8 cellular contexts compared by ENCODE assay signal in the genomic region with DNA sequence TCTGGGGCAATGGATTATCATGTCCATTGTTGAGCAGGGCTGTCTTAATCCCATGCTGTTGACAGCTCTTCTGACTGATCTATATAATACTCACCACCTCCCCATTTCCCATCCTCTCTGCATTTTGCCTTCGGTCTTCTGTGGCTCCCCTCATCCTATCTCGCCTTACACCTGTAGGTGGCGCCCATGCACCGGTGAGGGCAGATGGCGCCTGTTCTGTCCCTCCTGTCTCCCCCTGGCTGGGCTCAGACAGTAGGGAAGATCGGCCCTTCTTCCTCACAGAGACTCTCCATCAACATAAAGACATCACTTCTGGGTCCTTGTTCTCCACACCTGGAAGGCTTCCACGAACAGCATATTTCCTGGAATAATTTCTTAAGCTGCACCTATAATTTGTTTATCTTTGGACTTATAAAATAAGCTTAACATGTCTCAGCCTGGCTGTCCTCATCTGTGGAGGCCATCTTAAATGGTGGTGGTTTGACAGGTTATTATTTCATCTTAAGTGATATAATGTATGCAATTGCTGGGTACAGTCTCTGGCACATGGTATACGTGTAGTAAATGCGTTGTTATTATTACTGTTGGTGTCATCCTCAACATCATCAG. TPM values are rescaled to one million over a fixed set of nuclear protein-coding genes. Genes with fewer than 3 reads are reported as not detected.
DNase-seq lines count a peak whose midpoint lies in the region; ATAC-seq and TF ChIP-seq lines count a peak whose summit lies in the region.

No MANE protein-coding gene starts in this region.

- H3K27me3 ChIP-seq in DOHH2 (ENCODE audit: control insufficient read depth, low read length) (no peaks in the 10 kb centered on the region; the same call in 1 of the 2 replicates), hepatocyte (peaks cover 2% of the 10 kb centered on the region)

- no peak overlapping the region for H3K4me2 ChIP-seq in DOHH2 (ENCODE audit: low read length)
- no peak overlapping the region for H3K4me2 ChIP-seq in hepatocyte

- H3K4me1 ChIP-seq in DOHH2 (ENCODE audit: control insufficient read depth, low read length) (no peaks in the 10 kb centered on the region), hepatocyte (ENCODE audit: insufficient read depth) (no peaks in the 10 kb centered on the region)

- H3K36me3 ChIP-seq in DOHH2 (ENCODE audit: control insufficient read depth, low read length) (no peaks in the 10 kb centered on the region), hepatocyte (replicated peaks; ENCODE audit: insufficient read depth, low read depth) (no peaks in the 10 kb centered on the region)

- H3K9me2 ChIP-seq in DOHH2 (replicated peaks; ENCODE audit: control insufficient read depth, low read length) (no peaks in the 10 kb centered on the region), hepatocyte (replicated peaks; ENCODE audit: insufficient read depth) (no peaks in the 10 kb centered on the region)

- no peaks in the 10 kb centered on the region for H3K9me3 ChIP-seq in DOHH2 (ENCODE audit: control insufficient read depth, insufficient read depth, low read length)
- no peaks in the 10 kb centered on the region for H3K9me3 ChIP-seq in hepatocyte (ENCODE audit: low read depth)

- H3K4me3 ChIP-seq in DOHH2 (ENCODE audit: low read length) (no peak overlapping the region), hepatocyte (no peak overlapping the region)

- H4K20me1 ChIP-seq in DOHH2 (ENCODE audit: control insufficient read depth, insufficient read depth, low read depth, low read length) (no peaks in the 10 kb centered on the region), hepatocyte (ENCODE audit: insufficient read depth, poor library complexity, severe bottlenecking) (no peaks in the 10 kb centered on the region)

- H2AFZ ChIP-seq in hepatocyte: no peak overlapping the region

- H3K27ac ChIP-seq in DOHH2 (ENCODE audit: low read depth, low read length) (no peak overlapping the region), hepatocyte (no peak overlapping the region)

- WGBS in hepatocyte (ENCODE audit: low lambda C conversion rate, missing lambda C conversion rate): 23% methylated on average over 9 of the region's 9 CpGs

- H3F3A ChIP-seq in DOHH2 (ENCODE audit: control insufficient read depth, insufficient read depth): no peaks in the 10 kb centered on the region

- TF ChIP-seq CTCF in DOHH2 (IDR thresholded peaks at IDR 0.05; ENCODE audit: low read depth, low read length, poor library complexity, severe bottlenecking) (peak; percentile 94), hepatocyte (IDR thresholded peaks at IDR 0.05; ENCODE audit: poor library complexity) (peak; percentile 70)

- peak; percentile 92 for ATAC-seq in GM19452 (IDR thresholded peaks at IDR 0.05; ENCODE audit: unreplicated experiment)
- ATAC-seq in HG03354 (IDR thresholded peaks at IDR 0.05; ENCODE audit: poor library complexity, severe bottlenecking, unreplicated experiment): peak; percentile 98

- H3K79me2 ChIP-seq in DOHH2 (ENCODE audit: control insufficient read depth, low read length) (no peaks in the 10 kb centered on the region), hepatocyte (no peaks in the 10 kb centered on the region)

- DNase-seq in NCI-H748 treated with DMSO at 0.1 percent for 48 hours (lab: John Stamatoyannopoulos, UW) (peak; percentile 61), amniotic epithelial cell (ENCODE audit: low read depth) (peak; percentile 8), hepatocyte (ENCODE audit: low spot score) (peak; percentile 83), DMS79 (lab: John Stamatoyannopoulos, UW) (no peak)
- DNase-seq in stimulated activated CD4-positive, alpha-beta T cell treated with anti-CD3 and anti-CD28 coated beads, Interleukin-15, amount 100 ng/mL, for 24 hours: peak; percentile 57

RNA-seq across cellular contexts. Expression of a gene that starts 10.9 kb away (rescaled TPM):
- 3.5 and 3.6 TPM in 2 replicates for total RNA-seq in hepatocyte
- 0.90 and 1.3 TPM in 2 replicates for polyA plus RNA-seq in hepatocyte
